1 cellular context compared by ENCODE assay signal in the genomic region with DNA sequence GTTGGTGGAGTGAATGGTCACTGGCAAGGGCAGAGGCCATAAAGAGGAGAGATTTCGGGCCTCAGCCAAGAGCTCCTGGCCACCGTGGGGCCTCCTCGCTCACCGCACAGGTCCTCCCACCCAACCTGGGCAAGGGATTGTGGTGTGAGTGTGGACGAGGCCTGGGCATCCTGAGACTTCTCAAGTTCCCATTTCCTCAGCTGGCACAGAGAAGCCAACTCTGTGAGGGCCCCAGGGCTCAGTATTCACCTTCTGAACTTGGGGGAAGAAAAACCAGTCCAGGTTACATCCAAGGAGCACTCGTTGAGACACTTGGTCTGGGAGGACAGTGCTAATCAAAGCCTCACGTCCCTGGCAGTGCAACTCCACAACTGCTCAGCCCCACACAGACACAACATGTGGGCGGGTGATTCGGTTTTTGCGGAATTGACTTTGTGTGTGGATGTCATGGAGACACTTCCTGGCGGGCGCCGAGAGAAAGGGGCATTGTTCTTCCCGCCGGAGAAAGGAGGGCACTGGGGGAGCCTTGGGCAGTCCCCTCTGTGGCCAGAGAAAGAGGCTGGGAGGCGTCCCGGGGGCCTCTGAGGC.
TF ChIP-seq lines count a peak whose summit lies in the region.

No MANE protein-coding gene starts in this region.

TF ChIP-seq in HepG2, 621 proteins besides CTCF, POLR2A, EP300 and RAD21 (continued from another document):
- TF ChIP-seq PHF5A (CRISPR knock-in tag; IDR thresholded peaks at IDR 0.05; ENCODE audit: low read depth, unreplicated experiment), result no peak
- TF ChIP-seq, protein P1, sequence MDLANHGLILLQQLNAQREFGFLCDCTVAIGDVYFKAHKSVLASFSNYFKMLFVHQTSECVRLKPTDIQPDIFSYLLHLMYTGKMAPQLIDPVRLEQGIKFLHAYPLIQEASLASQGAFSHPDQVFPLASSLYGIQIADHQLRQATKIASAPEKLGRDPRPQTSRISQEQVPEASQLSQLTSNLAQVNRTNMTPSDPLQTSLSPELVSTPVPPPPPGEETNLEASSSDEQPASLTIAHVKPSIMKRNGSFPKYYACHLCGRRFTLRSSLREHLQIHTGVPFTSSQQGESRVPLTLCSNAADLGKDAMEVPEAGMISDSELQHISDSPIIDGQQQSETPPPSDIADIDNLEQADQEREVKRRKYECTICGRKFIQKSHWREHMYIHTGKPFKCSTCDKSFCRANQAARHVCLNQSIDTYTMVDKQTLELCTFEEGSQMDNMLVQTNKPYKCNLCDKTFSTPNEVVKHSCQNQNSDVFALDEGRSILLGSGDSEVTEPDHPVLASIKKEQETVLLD (CRISPR knock-in tag; IDR thresholded peaks at IDR 0.05; ENCODE audit: low read depth), result no peak
- TF ChIP-seq REPIN1 (CRISPR knock-in tag; IDR thresholded peaks at IDR 0.05; ENCODE audit: borderline replicate concordance, low read depth), result no peak
- TF ChIP-seq FOXK2 (IDR thresholded peaks at IDR 0.05), result no peak
- peak; percentile 54 for TF ChIP-seq HNRNPLL (IDR thresholded peaks at IDR 0.05; ENCODE audit: low read depth, low read length, poor library complexity, severe bottlenecking)
- no peak for TF ChIP-seq ZNF383 (CRISPR knock-in tag; IDR thresholded peaks at IDR 0.05; ENCODE audit: borderline replicate concordance)
- TF ChIP-seq RBM39 (IDR thresholded peaks at IDR 0.05; ENCODE audit: low read depth, low read length, poor library complexity, severe bottlenecking), result no peak
- TF ChIP-seq, protein P2, sequence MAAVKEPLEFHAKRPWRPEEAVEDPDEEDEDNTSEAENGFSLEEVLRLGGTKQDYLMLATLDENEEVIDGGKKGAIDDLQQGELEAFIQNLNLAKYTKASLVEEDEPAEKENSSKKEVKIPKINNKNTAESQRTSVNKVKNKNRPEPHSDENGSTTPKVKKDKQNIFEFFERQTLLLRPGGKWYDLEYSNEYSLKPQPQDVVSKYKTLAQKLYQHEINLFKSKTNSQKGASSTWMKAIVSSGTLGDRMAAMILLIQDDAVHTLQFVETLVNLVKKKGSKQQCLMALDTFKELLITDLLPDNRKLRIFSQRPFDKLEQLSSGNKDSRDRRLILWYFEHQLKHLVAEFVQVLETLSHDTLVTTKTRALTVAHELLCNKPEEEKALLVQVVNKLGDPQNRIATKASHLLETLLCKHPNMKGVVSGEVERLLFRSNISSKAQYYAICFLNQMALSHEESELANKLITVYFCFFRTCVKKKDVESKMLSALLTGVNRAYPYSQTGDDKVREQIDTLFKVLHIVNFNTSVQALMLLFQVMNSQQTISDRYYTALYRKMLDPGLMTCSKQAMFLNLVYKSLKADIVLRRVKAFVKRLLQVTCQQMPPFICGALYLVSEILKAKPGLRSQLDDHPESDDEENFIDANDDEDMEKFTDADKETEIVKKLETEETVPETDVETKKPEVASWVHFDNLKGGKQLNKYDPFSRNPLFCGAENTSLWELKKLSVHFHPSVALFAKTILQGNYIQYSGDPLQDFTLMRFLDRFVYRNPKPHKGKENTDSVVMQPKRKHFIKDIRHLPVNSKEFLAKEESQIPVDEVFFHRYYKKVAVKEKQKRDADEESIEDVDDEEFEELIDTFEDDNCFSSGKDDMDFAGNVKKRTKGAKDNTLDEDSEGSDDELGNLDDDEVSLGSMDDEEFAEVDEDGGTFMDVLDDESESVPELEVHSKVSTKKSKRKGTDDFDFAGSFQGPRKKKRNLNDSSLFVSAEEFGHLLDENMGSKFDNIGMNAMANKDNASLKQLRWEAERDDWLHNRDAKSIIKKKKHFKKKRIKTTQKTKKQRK (IDR thresholded peaks at IDR 0.05; ENCODE audit: low read length), result no peak
- TF ChIP-seq ETV5 (CRISPR knock-in tag; IDR thresholded peaks at IDR 0.05; ENCODE audit: borderline replicate concordance), result peak; percentile 46; the same call in 1 of the 2 replicates
- no peak for TF ChIP-seq ZNF605 (CRISPR knock-in tag; IDR thresholded peaks at IDR 0.05)
- TF ChIP-seq MTA3 (CRISPR knock-in tag; IDR thresholded peaks at IDR 0.05), result no peak
